Comparison of ENCODE assay signal across 14 cellular contexts in the genomic region with DNA sequence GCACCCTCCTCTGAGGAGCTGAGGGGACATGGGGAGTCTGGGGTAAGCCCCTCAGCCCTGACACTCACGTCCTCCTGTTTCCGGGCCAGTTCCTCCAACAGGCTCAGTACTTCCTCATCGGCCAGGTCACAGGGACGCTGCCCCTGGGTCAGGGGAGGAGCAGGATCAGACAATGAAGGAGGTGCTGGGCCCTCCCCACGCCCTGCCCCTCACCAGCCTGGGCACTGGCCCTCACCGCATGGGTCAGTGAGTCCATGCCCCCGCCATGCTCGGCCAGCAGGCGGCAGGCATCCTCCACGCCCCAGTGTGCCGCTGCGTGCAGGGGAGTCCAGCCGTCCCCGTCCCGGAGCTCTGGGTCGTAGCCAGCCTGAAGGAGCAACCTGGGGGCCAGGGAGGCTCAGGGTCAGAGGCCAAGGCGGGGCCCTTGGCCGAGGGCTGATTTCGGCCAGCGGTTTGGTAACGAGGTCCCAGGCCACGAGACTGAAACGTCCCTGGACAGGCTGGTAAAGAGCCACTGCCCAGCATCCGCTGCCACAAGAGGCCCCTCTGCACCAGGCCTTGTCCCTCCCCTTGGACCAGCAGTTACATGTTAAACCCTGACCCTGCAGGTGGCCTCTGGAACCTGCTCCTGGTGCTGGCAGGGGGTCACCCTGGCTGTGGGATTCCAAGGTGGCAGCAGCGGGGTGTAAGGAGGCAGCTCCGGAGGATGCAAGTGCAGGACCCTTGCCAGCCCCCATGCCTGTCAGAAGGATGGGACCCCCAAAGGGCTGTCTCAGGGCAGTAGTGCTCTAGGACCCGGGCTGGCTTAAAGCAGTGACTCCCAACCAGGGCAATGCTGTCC. TPM values are rescaled to one million over a fixed set of nuclear protein-coding genes. Genes with fewer than 3 reads are reported as not detected.
DNase-seq lines count a peak whose midpoint lies in the region; ATAC-seq and TF ChIP-seq lines count a peak whose summit lies in the region.
"Had no signal": no experiment of that assay in that cellular context is flagged by ENCODE, and none has a peak within 500 bp of the region (broad histone marks: within the 10 kb centered on the region; RNA-seq: fewer than 3 reads in every experiment).

No MANE protein-coding gene starts in this region.

- H3K4me1 ChIP-seq in esophagus squamous epithelium, result peaks cover 0 to 28% (median 3%) of the 10 kb centered on the region in 3 donors
- H3K4me1 ChIP-seq in osteoblast (ENCODE audit: insufficient read depth, low read length), result no peaks in the 10 kb centered on the region

- WGBS in esophagus squamous epithelium, 2 donors, result 83 to 100% methylated on average over 1 to 12 of the region's 27 CpGs

- H3K4me2 ChIP-seq in osteoblast (ENCODE audit: insufficient read depth, low read length), result no peak overlapping the region

- intact Hi-C loops in esophagus squamous epithelium (cut with DNase I), result no loop called here

- peaks cover 17% of the 10 kb centered on the region for H4K20me1 ChIP-seq in osteoblast (ENCODE audit: insufficient read depth, low read length)

- peak; percentile 12 for TF ChIP-seq CTCF in GM10248 (IDR thresholded peaks at IDR 0.05; ENCODE audit: control extremely low read depth, extremely low read depth, low read depth, missing control alignments)
- no peak for TF ChIP-seq CTCF in RWPE1 (conservative IDR thresholded peaks at IDR 0.05; ENCODE audit: low read depth)
- no peak for TF ChIP-seq CTCF in esophagus squamous epithelium (IDR thresholded peaks at IDR 0.05)
- TF ChIP-seq CTCF in osteoblast (IDR thresholded peaks at IDR 0.05; ENCODE audit: extremely low read depth, low read depth, low read length), result no peak

- H3K9me3 ChIP-seq in esophagus squamous epithelium (peaks cover 0 to 6% (median 0%) of the 10 kb centered on the region in 3 donors), osteoblast (ENCODE audit: low read depth, low read length) (peaks cover 3% of the 10 kb centered on the region)

- ATAC-seq in HG03196 (IDR thresholded peaks at IDR 0.05; ENCODE audit: unreplicated experiment) (no peak), HG03135 (IDR thresholded peaks at IDR 0.05; ENCODE audit: unreplicated experiment) (no peak), GM21737 (IDR thresholded peaks at IDR 0.05; ENCODE audit: unreplicated experiment) (no peak)

- CTCF ChIA-PET in GM10248 (lab: Yijun Ruan, JAX), result no interaction called here
- CTCF ChIA-PET in RWPE1 (lab: Yijun Ruan, JAX), result interaction anchor here (1.2 kb wide), 1 partner anchor 11 kb away, joined by 3 read pairs; no protein-coding TSS in a partner anchor

- POLR2A ChIA-PET in GM10248 (lab: Yijun Ruan, JAX), result no interaction called here
- POLR2A ChIA-PET in RWPE1 (lab: Yijun Ruan, JAX; ENCODE audit: low non-redundant PET), result no interaction called here

- H3K79me2 ChIP-seq in osteoblast (ENCODE audit: insufficient read depth, low read length), result peaks cover 21% of the 10 kb centered on the region

- H3K27ac ChIP-seq in RWPE1 (0 out of 2 replicates have a peak overlapping the region, but pooled peaks have one; percentile 15), esophagus squamous epithelium (peak overlapping the region in 3 of 4 donors; percentile 5 to 33 (median 19)), osteoblast (ENCODE audit: low read depth, low read length) (no peak overlapping the region)
- H3K27ac ChIP-seq: psoas muscle had no signal

- H3K4me3 ChIP-seq in esophagus squamous epithelium (no peak overlapping the region), osteoblast (ENCODE audit: insufficient read depth, low read length) (no peak overlapping the region)
- H3K4me3 ChIP-seq: psoas muscle had no signal

- no peak overlapping the region for H2AFZ ChIP-seq in osteoblast (ENCODE audit: low read length)

- H3K27me3 ChIP-seq in esophagus squamous epithelium, result no peaks in the 10 kb centered on the region
- no peaks in the 10 kb centered on the region for H3K27me3 ChIP-seq in osteoblast (ENCODE audit: insufficient read depth, low read length)

- TF ChIP-seq POLR2A in esophagus squamous epithelium (IDR thresholded peaks at IDR 0.05), result no peak

- DNase-seq in GM10248 (ENCODE audit: extremely low spot score) (no peak), RWPE1 (ENCODE audit: low spot score) (no peak), esophagus squamous epithelium (lab: John Stamatoyannopoulos, UW) (no peak), osteoblast (ENCODE audit: insufficient read length, low spot score, missing footprints) (peak; percentile 79), HK-2 (ENCODE audit: unreplicated experiment) (no peak)
- DNase-seq: activated CD4-positive, alpha-beta T cell treated with anti-CD3 and anti-CD28 coated beads for 1 hour; immature natural killer cell; NCI-H2029 treated with DMSO at 0.1 percent for 48 hours; stimulated activated CD4-positive, alpha-beta T cell treated with anti-CD3 and anti-CD28 coated beads, Interleukin-2, amount 100 ng/mL, for 24 hours had no signal

- H3K36me3 ChIP-seq in esophagus squamous epithelium, result peaks cover 16 to 95% (median 30%) of the 10 kb centered on the region in 3 donors
- peaks cover 45% of the 10 kb centered on the region for H3K36me3 ChIP-seq in osteoblast (ENCODE audit: insufficient read depth, low read length)

RNA-seq across cellular contexts. Expression of a gene that starts 18.5 kb away (rescaled TPM):
- total RNA-seq in esophagus squamous epithelium (10 to 100 TPM; 35.1 to 89.1 (median 43.7) TPM), osteoblast (49.2 and 55.0 TPM in 2 replicates)

RNA-seq across cellular contexts. Expression of a gene that starts 23.3 kb away (rescaled TPM):
- total RNA-seq in esophagus squamous epithelium (100 to 1,000 TPM; 151 to 341 (median 286) TPM), osteoblast (0.29 and 1.1 TPM in 2 replicates)

RNA-seq across cellular contexts. Expression of a gene that starts 36.0 kb away (rescaled TPM):
- total RNA-seq in esophagus squamous epithelium, result 10 to 100 TPM; 32.2 to 68.0 (median 41.4) TPM
- total RNA-seq in osteoblast, result 9.7 and 12.7 TPM in 2 replicates

RNA-seq across cellular contexts. Expression of a gene that starts 50.1 kb away (rescaled TPM):
- 10 to 100 TPM in 1 of 4 donors, 1 to 10 TPM in 3; 3.3 to 23.1 (median 6.2) TPM for total RNA-seq in esophagus squamous epithelium
- total RNA-seq in osteoblast, result 0.29 TPM in 1 of 2 replicates, not detected in the other

RNA-seq across cellular contexts. Expression of a gene that starts 58.6 kb away (rescaled TPM):
- total RNA-seq in esophagus squamous epithelium (not detected), osteoblast (not detected in 2 replicates)
- total RNA-seq: M059J had no signal

Comparison
In these comparisons a context has a peak if more than half of its experiments do, and no peak if none do; other contexts are left out.
1. RNA of a gene that starts 23.3 kb away (total RNA-seq): 151 to 341 TPM in esophagus squamous epithelium; 0.29 to 1.1 TPM in osteoblast; every median in the first group is over 10 times any median in the second.